ENCODE assay signal across 19 cellular contexts in the genomic region with DNA sequence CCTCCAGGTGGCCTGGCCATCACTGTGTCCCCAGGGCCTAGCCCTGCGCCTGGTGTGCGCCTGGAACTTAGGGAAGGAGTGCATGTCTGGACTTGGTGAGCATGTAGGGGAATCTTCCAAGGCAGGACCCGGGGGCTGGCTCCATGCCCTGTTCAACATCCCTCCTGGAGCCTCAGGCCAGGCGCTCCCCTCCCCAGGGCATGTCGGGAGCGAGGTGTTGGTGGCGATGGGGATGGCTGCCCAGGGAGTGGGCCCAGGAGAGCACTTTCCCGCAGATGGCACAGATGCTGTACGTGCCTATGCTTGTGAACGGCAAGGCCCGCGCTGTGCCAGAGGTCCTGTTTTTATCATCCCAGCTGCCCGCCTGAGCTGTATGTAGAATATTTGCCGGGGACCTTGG. TPM values are rescaled to one million over a fixed set of nuclear protein-coding genes. Genes with fewer than 3 reads are reported as not detected.
DNase-seq lines count a peak whose midpoint lies in the region; ATAC-seq and TF ChIP-seq lines count a peak whose summit lies in the region.
"Had no signal": no experiment of that assay in that cellular context is flagged by ENCODE, and none has a peak within 500 bp of the region (broad histone marks: within the 10 kb centered on the region; RNA-seq: fewer than 3 reads in every experiment).

No MANE protein-coding gene starts in this region.

- H3K4me1 ChIP-seq in testis: peaks cover 3% of the 10 kb centered on the region
- H3K4me1 ChIP-seq: A549, Caco-2 had no signal

- TF ChIP-seq POLR2A in testis (IDR thresholded peaks at IDR 0.05): no peak

- no peaks in the 10 kb centered on the region for H3K9me3 ChIP-seq in testis
- no peaks in the 10 kb centered on the region for H3K9me3 ChIP-seq in T-helper 17 cell (ENCODE audit: control insufficient read depth, low read length, poor library complexity, severe bottlenecking)
- H3K9me3 ChIP-seq: A549, Caco-2 had no signal

- H3K27ac ChIP-seq in testis: no peak overlapping the region
- H3K27ac ChIP-seq: 22Rv1, A549, C4-2B, GM23248, HL-60 had no signal

- TF ChIP-seq CTCF in testis (IDR thresholded peaks at IDR 0.05): no peak

- H3K4me3 ChIP-seq in testis: no peak overlapping the region
- H3K4me3 ChIP-seq: A549, GM23248 had no signal

- no peaks in the 10 kb centered on the region for H3K36me3 Mint-ChIP-seq in T-helper 17 cell (ENCODE audit: low read depth)

- H3K27me3 ChIP-seq in testis: no peaks in the 10 kb centered on the region

- DNase-seq in DMS 273 (lab: John Stamatoyannopoulos, UW; ENCODE audit: unreplicated experiment) (peak; percentile 87), DMS 273 treated with DMSO at 0.1 percent for 48 hours (lab: John Stamatoyannopoulos, UW) (no peak), NCI-H1694 treated with DMSO at 0.1 percent for 48 hours (lab: John Stamatoyannopoulos, UW) (peak; percentile 80), testis (peak; percentile 32), T-helper 17 cell (no peak), NCI-H774 (lab: John Stamatoyannopoulos, UW) (no peak)
- no peak for DNase-seq in activated CD4-positive, alpha-beta T cell treated with anti-CD3 and anti-CD28 coated beads for 4 hours
- DNase-seq: AML-193; Caco-2; CD4-positive, alpha-beta T cell; DMS53; GDM1; GM23248; HCEC 1CT had no signal

- ATAC-seq in esophagus mucosa (peak; percentile 12), T-helper 17 cell (no peak)
- ATAC-seq: A549 had no signal

- peaks cover 27% of the 10 kb centered on the region for H3K27me3 Mint-ChIP-seq in T-helper 17 cell

- 64 to 79% methylated on average over 10 to 12 of the region's 14 CpGs for WGBS in testis, 2 donors

- intact Hi-C loops in testis (cut with DNase I; ENCODE audit: low total_unique reads): no loop called here

- H3K36me3 ChIP-seq in testis (ENCODE audit: low read depth, missing control alignments): no peaks in the 10 kb centered on the region

- H3K27ac Mint-ChIP-seq in T-helper 17 cell: no peak overlapping the region
- H3K27ac Mint-ChIP-seq: CD4-positive, alpha-beta T cell had no signal

- H3K4me3 Mint-ChIP-seq in T-helper 17 cell: no peak overlapping the region
- H3K4me3 Mint-ChIP-seq: CD4-positive, alpha-beta T cell had no signal

- no peaks in the 10 kb centered on the region for H3K4me1 Mint-ChIP-seq in T-helper 17 cell

RNA-seq across cellular contexts. Expression of gene CDH23, which starts 55.0 kb away (rescaled TPM):
- total RNA-seq in esophagus mucosa (1.3 TPM), testis (100 to 1,000 TPM in 1 of 2 donors, 10 to 100 TPM in 1; 81.7 to 125 TPM), T-helper 17 cell (1 to 10 TPM; 8.1 to 9.0 TPM)
- 29.8 TPM for polyA plus RNA-seq in testis (ENCODE audit: insufficient read depth, low read depth, low replicate concordance)
- total RNA-seq: GM23248 had no signal

Comparison
In these comparisons a context has a peak if more than half of its experiments do, and no peak if none do; other contexts are left out.
1. DNase-seq: peak in DMS 273 (single experiment), NCI-H1694 treated with DMSO at 0.1 percent for 48 hours (single experiment) and testis (single experiment); none in DMS 273 treated with DMSO at 0.1 percent for 48 hours (single experiment), T-helper 17 cell (0 of 3), NCI-H774 (single experiment) and activated CD4-positive, alpha-beta T cell treated with anti-CD3 and anti-CD28 coated beads for 4 hours (0 of 2).
2. RNA of gene CDH23, which starts 55.0 kb away (total RNA-seq): 81.7 to 125 TPM in testis; 8.1 to 9.0 TPM in T-helper 17 cell and 1.3 TPM in esophagus mucosa (single experiment); every median in the first group is over 4 times any median in the second.